26 cellular contexts compared by ENCODE assay signal in genomic region chr1:239283229-239283628, GRCh38.
"Had no signal": no experiment of that assay in that cellular context is flagged by ENCODE, and none has a peak within 500 bp of the region (broad histone marks: within the 10 kb centered on the region; RNA-seq: fewer than 3 reads in every experiment).

No MANE protein-coding gene starts in this region.

- H3K27me3 ChIP-seq: stomach, suprapubic skin, testis, thyroid gland, tibial artery, tibial nerve, transverse colon, upper lobe of left lung, upper lobe of right lung, uterus, vagina had no signal

- H3K27ac ChIP-seq: stomach, suprapubic skin, testis, thoracic aorta, thyroid gland, tibial artery, tibial nerve, transverse colon, upper lobe of left lung, upper lobe of right lung, uterus, vagina had no signal

- ATAC-seq: stimulated activated effector memory CD8-positive, alpha-beta T cell treated with anti-CD3 and anti-CD28 coated beads, Interleukin-12 subunit alpha, Interleukin-12 subunit beta, amount 100 ng/mL, for 72 hours; stimulated activated memory B cell treated with anti-CD40 and anti-IgM and Interleukin-4, amounts not matched to agents 10 μg/mL and 1 μg/mL and 100 μg/mL, for 72 hours; stimulated activated naive B cell treated with anti-CD40 and anti-IgM and Interleukin-4, amounts not matched to agents 10 μg/mL and 1 μg/mL and 100 μg/mL, for 72 hours; stimulated activated naive CD8-positive, alpha-beta T cell treated with anti-CD3 and anti-CD28 coated beads, Interleukin-15, amount 100 ng/mL, for 72 hours; stimulated activated naive CD8-positive, alpha-beta T cell treated with anti-CD3 and anti-CD28 coated beads, Interleukin-15, Interleukin-2, amounts not matched to agents 100 U/mL and 50 U/mL, for 24 hours; upper lobe of right lung had no signal

- H3K9me3 ChIP-seq: stomach, suprapubic skin, testis, thoracic aorta, thyroid gland, tibial artery, tibial nerve, transverse colon, upper lobe of left lung, upper lobe of right lung, uterus, vagina had no signal

- DNase-seq: stimulated activated CD4-positive, alpha-beta T cell treated with anti-CD3 and anti-CD28 coated beads, Interleukin-2, amount 100 ng/mL, for 48 hours; stimulated activated CD4-positive, alpha-beta T cell treated with anti-CD3 and anti-CD28 coated beads, Interleukin-4, amount 100 ng/mL, for 1 hour; stimulated activated CD4-positive, alpha-beta T cell treated with anti-CD3 and anti-CD28 coated beads, Interleukin-4, amount 100 ng/mL, for 24 hours; stimulated activated CD4-positive, alpha-beta T cell treated with anti-CD3 and anti-CD28 coated beads, Interleukin-4, amount 100 ng/mL, for 4 hours; stimulated activated CD8-positive, alpha-beta memory T cell treated with anti-CD3 and anti-CD28 coated beads, Interleukin-4, amount 100 ng/mL, for 48 hours; stimulated activated naive B cell treated with anti-CD40 and anti-IgM and Interleukin-4, amounts not matched to agents 10 μg/mL and 1 μg/mL and 100 μg/mL, for 72 hours; stimulated activated naive CD4-positive, alpha-beta T cell; stimulated activated naive CD4-positive, alpha-beta T cell treated with Interleukin-2 at 50 U/mL for 16 hours; stimulated activated naive CD8-positive, alpha-beta T cell treated with anti-CD3 and anti-CD28 coated beads, Interleukin-15, amount 100 ng/mL, for 72 hours; stimulated activated naive CD8-positive, alpha-beta T cell treated with anti-CD3 and anti-CD28 coated beads, Interleukin-15, Interleukin-2, amounts not matched to agents 100 U/mL and 50 U/mL, for 24 hours; stomach; substantia nigra; testis; thyroid gland; tibial artery; transverse colon; trophoblast cell; upper lobe of left lung; upper lobe of right lung; uterus had no signal

- H3K4me3 ChIP-seq: stomach, suprapubic skin, testis, thoracic aorta, thyroid gland, tibial artery, tibial nerve, transverse colon, upper lobe of left lung, upper lobe of right lung, uterus, vagina had no signal

- H3K36me3 ChIP-seq: stomach, suprapubic skin, thoracic aorta, thyroid gland, tibial artery, tibial nerve, transverse colon, upper lobe of left lung, upper lobe of right lung, uterus, vagina had no signal
